Comparison of ENCODE assay signal across 24 cellular contexts in the genomic region with DNA sequence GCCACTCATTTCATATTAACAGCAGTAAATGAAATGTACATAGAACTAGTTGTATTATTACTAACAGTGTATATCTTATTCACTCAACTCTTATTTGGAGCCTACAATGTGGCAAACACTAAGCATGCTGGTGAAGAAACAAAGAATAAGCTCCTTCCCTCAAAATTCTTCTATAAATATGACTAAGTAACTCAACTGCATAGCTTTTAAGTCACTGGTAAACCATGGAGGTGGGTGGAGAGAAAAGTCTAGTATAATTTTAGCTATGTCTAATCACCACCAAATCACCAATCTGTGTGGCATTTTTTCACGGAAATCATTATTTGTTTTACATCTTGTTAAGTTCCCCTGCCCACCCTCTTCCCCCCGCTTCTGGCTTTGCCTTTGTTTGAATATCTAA. TPM values are rescaled to one million over a fixed set of nuclear protein-coding genes. Genes with fewer than 3 reads are reported as not detected.
A peak's percentile ranks its signal among the peaks of the same experiment; 100 is the strongest.
DNase-seq lines count a peak whose midpoint lies in the region; ATAC-seq and TF ChIP-seq lines count a peak whose summit lies in the region.
"Had no signal": no experiment of that assay in that cellular context is flagged by ENCODE, and none has a peak within 500 bp of the region (broad histone marks: within the 10 kb centered on the region; RNA-seq: fewer than 3 reads in every experiment).

No MANE protein-coding gene starts in this region.

- no peak overlapping the region for H2BK12ac ChIP-seq in mesenchymal stem cell (ENCODE audit: low read length in 2 of 2)

- no peak overlapping the region for H3K14ac ChIP-seq in mesenchymal stem cell (ENCODE audit: low read length in 2 of 2)

- H2BK5ac ChIP-seq in mesenchymal stem cell (ENCODE audit: low read depth, low read length, poor library complexity, severe bottlenecking) = no peak overlapping the region

- TF ChIP-seq CTCF in AG10803 (conservative IDR thresholded peaks at IDR 0.05; ENCODE audit: low read length) (no peak), HFFc6 (IDR thresholded peaks at IDR 0.05) (no peak), brain microvascular endothelial cell (IDR thresholded peaks at IDR 0.05; ENCODE audit: low read depth, low read length, missing control alignments) (no peak)

- no peak overlapping the region for H3K4ac ChIP-seq in mesenchymal stem cell (ENCODE audit: low read depth in 1 of 2, low read length in 2 of 2)

- H3K27me3 ChIP-seq in brain microvascular endothelial cell (replicated peaks) (no peaks in the 10 kb centered on the region), mesenchymal stem cell (ENCODE audit: control insufficient read depth in 1 of 2, insufficient read depth in 1 of 2, low read length in 2 of 2) (no peaks in the 10 kb centered on the region), right cardiac atrium (ENCODE audit: control insufficient read depth, insufficient read depth) (no peaks in the 10 kb centered on the region)
- H3K27me3 ChIP-seq: adrenal gland; BLaER1 treated with 17β-estradiol and CSF1 and Interleukin-3, amounts not matched to agents 10 nM and 100 nM; upper lobe of left lung had no signal

- H3K36me3 ChIP-seq in brain microvascular endothelial cell (replicated peaks) = peaks cover 30% of the 10 kb centered on the region
- peaks cover 7 to 98% of the 10 kb centered on the region in 2 experiments for H3K36me3 ChIP-seq in mesenchymal stem cell (ENCODE audit: control insufficient read depth in 1 of 2, insufficient read depth in 2 of 2, low read depth in 1 of 2, low read length in 2 of 2)

- DNase-seq in AG10803 (ENCODE audit: low read depth) = peak; percentile 19
- peak; percentile 26 for DNase-seq in HFFc6
- peak; percentile 7 for DNase-seq in brain microvascular endothelial cell
- no peak for DNase-seq in mesenchymal stem cell
- no peak for DNase-seq in NCI-H1105 (lab: John Stamatoyannopoulos, UW)
- no peak for DNase-seq in right cardiac atrium
- no peak for DNase-seq in NCI-H1436 treated with DMSO at 0.1 percent for 48 hours (lab: John Stamatoyannopoulos, UW)
- DNase-seq: activated gamma-delta T cell; adrenal gland; Calu3; endodermal cell; natural killer cell; NCI-H1694; NCI-H226; stimulated activated CD4-positive, alpha-beta T cell treated with anti-CD3 and anti-CD28 coated beads, Interleukin-2, amount 100 ng/mL, for 48 hours; upper lobe of left lung had no signal

- no peaks in the 10 kb centered on the region for H3K9me3 Mint-ChIP-seq in HFFc6
- H3K9me3 Mint-ChIP-seq: central memory CD8-positive, alpha-beta T cell; endodermal cell; memory B cell; natural killer cell had no signal

- H3K18ac ChIP-seq in mesenchymal stem cell (ENCODE audit: low read depth in 1 of 2, low read length in 2 of 2) = no peak overlapping the region

- peak overlapping the region; percentile 55 for H3K27ac ChIP-seq in brain microvascular endothelial cell
- peak overlapping the region; percentile 42 for H3K27ac ChIP-seq in mesenchymal stem cell (ENCODE audit: low read length, poor library complexity, severe bottlenecking)
- H3K27ac ChIP-seq in right cardiac atrium (ENCODE audit: low read length) = no peak overlapping the region
- H3K27ac ChIP-seq: adrenal gland; BLaER1 treated with 17β-estradiol and CSF1 and Interleukin-3, amounts not matched to agents 10 nM and 100 nM; parathyroid adenoma; upper lobe of left lung had no signal

- H3K9me3 ChIP-seq in mesenchymal stem cell (ENCODE audit: control insufficient read depth, low read length) (no peaks in the 10 kb centered on the region), right cardiac atrium (ENCODE audit: control insufficient read depth, low read length) (no peaks in the 10 kb centered on the region)
- H3K9me3 ChIP-seq: adrenal gland; BLaER1 treated with 17β-estradiol and CSF1 and Interleukin-3, amounts not matched to agents 10 nM and 100 nM; upper lobe of left lung had no signal

- H3K36me3 Mint-ChIP-seq in HFFc6 (ENCODE audit: low read depth) = peaks cover 57% of the 10 kb centered on the region

- no peak overlapping the region for H3K9ac ChIP-seq in mesenchymal stem cell (ENCODE audit: low read length)
- H3K9ac ChIP-seq: BLaER1 treated with 17β-estradiol and CSF1 and Interleukin-3, amounts not matched to agents 10 nM and 100 nM; parathyroid adenoma had no signal

- in situ Hi-C loops in brain microvascular endothelial cell (cut with HindIII; ENCODE audit: low pct_ligation_motif_present, low sequenced_read_pairs) = no loop called here

- peak overlapping the region; percentile 73 for H3K4me3 Mint-ChIP-seq in HFFc6
- H3K4me3 Mint-ChIP-seq: central memory CD8-positive, alpha-beta T cell; endodermal cell; memory B cell; natural killer cell had no signal

- 100% methylated on average over 2 of the region's 2 CpGs for WGBS in mesenchymal stem cell
- WGBS in right cardiac atrium = 81% methylated on average over 2 of the region's 2 CpGs

- H2AK5ac ChIP-seq in mesenchymal stem cell (ENCODE audit: low read length, severe bottlenecking) = no peak overlapping the region

- no peak overlapping the region for H3K23ac ChIP-seq in mesenchymal stem cell (ENCODE audit: low read length in 2 of 2)

- H3K4me3 ChIP-seq in AG10803 (ENCODE audit: low read length) (no peak overlapping the region), brain microvascular endothelial cell (ENCODE audit: low read depth, low read length) (no peak overlapping the region), mesenchymal stem cell (ENCODE audit: insufficient read depth in 1 of 2, low read depth in 1 of 2, low read length in 2 of 2) (no peak overlapping the region), right cardiac atrium (ENCODE audit: low read length) (no peak overlapping the region)
- H3K4me3 ChIP-seq: adrenal gland; BLaER1 treated with 17β-estradiol and CSF1 and Interleukin-3, amounts not matched to agents 10 nM and 100 nM; upper lobe of left lung had no signal

- no peak overlapping the region for H2BK15ac ChIP-seq in mesenchymal stem cell (ENCODE audit: low read depth, poor library complexity, severe bottlenecking)

- H3K27me3 Mint-ChIP-seq in HFFc6 (ENCODE audit: insufficient read depth) = no peaks in the 10 kb centered on the region
- H3K27me3 Mint-ChIP-seq: central memory CD8-positive, alpha-beta T cell; memory B cell had no signal

- H4K91ac ChIP-seq in mesenchymal stem cell (ENCODE audit: low read length) = no peak overlapping the region

- peak overlapping the region; percentile 86 for H3K27ac Mint-ChIP-seq in HFFc6
- H3K27ac Mint-ChIP-seq: memory B cell, natural killer cell had no signal

- ATAC-seq in HG02973 (IDR thresholded peaks at IDR 0.05; ENCODE audit: unreplicated experiment) = no peak
- ATAC-seq in right cardiac atrium = no peak
- ATAC-seq: activated CD4-positive, CD25-positive, alpha-beta regulatory T cell treated with anti-CD3 and anti-CD28 coated beads, Interleukin-2, amount 50 U/mL, for 24 hours; HepG2; natural killer cell; Panc1 had no signal

- peaks cover 10% of the 10 kb centered on the region for H3K79me1 ChIP-seq in mesenchymal stem cell (replicated peaks; ENCODE audit: low read length, poor library complexity, severe bottlenecking)

- H2AFZ ChIP-seq in mesenchymal stem cell (ENCODE audit: low read depth, low read length) = no peak overlapping the region
- H2AFZ ChIP-seq: parathyroid adenoma had no signal

- H4K8ac ChIP-seq in mesenchymal stem cell (ENCODE audit: low read length) = no peak overlapping the region

- intact Hi-C loops in right cardiac atrium (cut with DNase I) = loop anchor here in 1 of 4 donors (10.0 kb wide), 1 partner anchor 113 kb away; no protein-coding TSS in a partner anchor

- peaks cover 67% of the 10 kb centered on the region for H3K4me1 Mint-ChIP-seq in HFFc6 (ENCODE audit: low read depth)

- H2BK120ac ChIP-seq in mesenchymal stem cell (ENCODE audit: low read depth, low read length) = no peak overlapping the region

- no peak overlapping the region for H3K4me2 ChIP-seq in mesenchymal stem cell (ENCODE audit: low read length, poor library complexity, severe bottlenecking)
- H3K4me2 ChIP-seq: BLaER1 treated with 17β-estradiol and CSF1 and Interleukin-3, amounts not matched to agents 10 nM and 100 nM had no signal

- H3K4me1 ChIP-seq in mesenchymal stem cell (ENCODE audit: control insufficient read depth, insufficient read depth, low read depth, low read length) = peaks cover 3% of the 10 kb centered on the region
- H3K4me1 ChIP-seq in right cardiac atrium (ENCODE audit: control insufficient read depth, insufficient read depth, low read length) = no peaks in the 10 kb centered on the region
- H3K4me1 ChIP-seq: adrenal gland, parathyroid adenoma, upper lobe of left lung had no signal

RNA-seq across cellular contexts. Expression of a gene that starts 17.5 kb away (rescaled TPM):
- total RNA-seq in HFFc6 (2021; fragmentation: NEBNext Ultra II Directional; extraction: Animal tissue kit (Norgen Biotek cat#: 25700)) = 100 to 1,000 TPM; 116 to 126 (median 122) TPM
- polyA plus RNA-seq in mesenchymal stem cell (2013, experiment 1 of 2) = 80.4 TPM
- polyA plus RNA-seq in mesenchymal stem cell (2013, experiment 2 of 2) = 80.9 TPM
- total RNA-seq in right cardiac atrium = 10 to 100 TPM; 64.3 to 78.2 (median 70.8) TPM
- 43.1 TPM for polyA plus RNA-seq in right cardiac atrium

RNA-seq across cellular contexts. Expression of a gene that starts 32.2 kb away (rescaled TPM):
- total RNA-seq in HFFc6 (2021; fragmentation: NEBNext Ultra II Directional; extraction: Animal tissue kit (Norgen Biotek cat#: 25700)) = 10 to 100 TPM; 17.5 to 24.7 (median 21.6) TPM
- polyA plus RNA-seq in mesenchymal stem cell (2013, experiment 1 of 2) = 20.0 TPM
- 19.0 TPM for polyA plus RNA-seq in mesenchymal stem cell (2013, experiment 2 of 2)
- total RNA-seq in right cardiac atrium = 10 to 100 TPM; 26.9 to 37.7 (median 30.2) TPM
- 19.2 TPM for polyA plus RNA-seq in right cardiac atrium

Comparison
In these comparisons a context has a peak if more than half of its experiments do, and no peak if none do; other contexts are left out.
1. DNase-seq: peak in AG10803 (single experiment), HFFc6 (single experiment) and brain microvascular endothelial cell (single experiment); none in mesenchymal stem cell (single experiment), NCI-H1105 (single experiment), right cardiac atrium (0 of 3) and NCI-H1436 treated with DMSO at 0.1 percent for 48 hours (single experiment).